In the genomic region with DNA sequence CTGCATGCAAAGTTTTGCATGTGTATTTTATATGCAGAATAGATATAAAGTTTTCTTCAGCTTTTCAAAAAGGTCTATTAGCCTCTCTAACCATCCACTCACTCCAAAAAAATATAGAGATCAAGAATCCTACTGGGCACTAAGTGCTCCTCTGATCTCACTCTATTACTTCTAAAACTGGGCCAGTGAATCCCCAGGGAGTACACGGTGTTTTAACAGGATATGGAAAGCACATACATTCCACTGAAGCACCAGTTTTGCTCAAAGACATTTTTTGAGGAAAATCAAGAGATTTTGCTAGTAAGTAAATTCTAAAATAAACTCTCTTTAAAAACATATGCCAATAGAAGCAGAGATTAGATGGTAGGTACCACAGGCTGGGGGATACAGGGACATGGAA, we compare ENCODE assay signal across 19 cellular contexts.
"Had no signal": no experiment of that assay in that cellular context is flagged by ENCODE, and none has a peak within 500 bp of the region (broad histone marks: within the 10 kb centered on the region; RNA-seq: fewer than 3 reads in every experiment).

No MANE protein-coding gene starts in this region.

- H3K9me3 Mint-ChIP-seq: naive B cell, nephron, type B pancreatic cell had no signal

- H3K4me3 Mint-ChIP-seq: naive B cell, nephron, type B pancreatic cell had no signal

- H3K36me3 Mint-ChIP-seq: naive B cell had no signal

- H3K27me3 Mint-ChIP-seq: naive B cell, progenitor cell of endocrine pancreas, type B pancreatic cell had no signal

- H3K27ac Mint-ChIP-seq: nephron, progenitor cell of endocrine pancreas, type B pancreatic cell had no signal

- ATAC-seq: pancreas, right lobe of liver had no signal

- H3K4me3 ChIP-seq: coronary artery, hepatocyte, pancreas, right lobe of liver, skin epidermis, suprapubic skin, thyroid gland, uterus had no signal

- DNase-seq: effector CD4-positive, alpha-beta T cell; foreskin melanocyte; head of caudate nucleus; mesendoderm; naive B cell; occipital lobe; pancreas; right lobe of liver; stimulated activated CD4-positive, alpha-beta T cell treated with anti-CD3 and anti-CD28 coated beads, Interleukin-12 subunit alpha, Interleukin-12 subunit beta, amount 100 ng/mL, for 4 hours; stimulated activated naive CD4-positive, alpha-beta T cell treated with Interleukin-2 at 50 U/mL for 16 hours; thyroid gland; uterus had no signal
